In the genomic region with DNA sequence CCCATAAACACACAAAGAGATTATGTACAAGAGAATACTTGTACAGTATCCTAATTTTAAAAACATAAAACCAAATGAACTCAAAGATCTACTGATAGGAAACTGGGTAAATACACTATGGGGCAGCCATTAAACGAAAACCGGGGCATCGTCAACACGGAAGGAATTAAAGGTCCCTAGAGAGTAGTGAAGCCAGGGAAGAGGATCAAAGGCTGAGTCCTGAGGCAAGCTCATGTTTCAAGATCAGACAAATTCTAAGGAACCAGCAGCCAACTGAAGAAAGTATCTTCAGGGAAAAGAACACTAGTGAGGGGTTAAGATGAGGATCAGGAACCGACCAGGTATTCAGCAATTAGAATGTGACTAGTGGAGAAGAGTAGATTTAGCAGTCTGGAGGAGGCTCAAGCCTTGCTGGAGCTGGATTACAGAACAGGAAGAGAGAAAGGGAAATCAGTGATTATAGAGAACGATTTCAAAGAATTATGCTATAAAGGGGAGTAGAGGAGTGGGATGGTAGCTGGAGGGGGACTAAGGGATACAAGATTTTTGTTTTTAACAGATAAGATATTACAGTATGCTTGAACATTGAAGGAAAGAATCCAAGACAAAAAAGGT, we compare ENCODE assay signal across 11 cellular contexts. TPM values are rescaled to one million over a fixed set of nuclear protein-coding genes. Genes with fewer than 3 reads are reported as not detected.
DNase-seq lines count a peak whose midpoint lies in the region; ATAC-seq and TF ChIP-seq lines count a peak whose summit lies in the region.
"Had no signal": no experiment of that assay in that cellular context is flagged by ENCODE, and none has a peak within 500 bp of the region (broad histone marks: within the 10 kb centered on the region; RNA-seq: fewer than 3 reads in every experiment).

No MANE protein-coding gene starts in this region.

- POLR2A ChIA-PET in activated CD4-positive, alpha-beta T cell treated with anti-CD3 and anti-CD28 coated beads for 36 hours (lab: Charles Lee): interaction anchor here (1.1 kb wide), 1 partner anchor 291 kb away, joined by 3 read pairs; no protein-coding TSS in a partner anchor

- ATAC-seq in activated CD4-positive, alpha-beta T cell treated with anti-CD3 and anti-CD28 coated beads for 36 hours: no peak
- no peak for ATAC-seq in HG03520 (IDR thresholded peaks at IDR 0.05; ENCODE audit: unreplicated experiment)
- no peak for ATAC-seq in GM21619 (IDR thresholded peaks at IDR 0.05; ENCODE audit: unreplicated experiment)

- peak overlapping the region; percentile 11 for H3K27ac Mint-ChIP-seq in activated CD4-positive, alpha-beta T cell treated with anti-CD3 and anti-CD28 coated beads for 36 hours
- peak overlapping the region; percentile 91 for H3K27ac Mint-ChIP-seq in glutamatergic neuron (ENCODE audit: unreplicated experiment)

- no peaks in the 10 kb centered on the region for H3K9me3 Mint-ChIP-seq in activated CD4-positive, alpha-beta T cell treated with anti-CD3 and anti-CD28 coated beads for 36 hours (ENCODE audit: low read depth)
- H3K9me3 Mint-ChIP-seq in glutamatergic neuron (ENCODE audit: unreplicated experiment): no peaks in the 10 kb centered on the region

- CTCF ChIA-PET in activated CD4-positive, alpha-beta T cell treated with anti-CD3 and anti-CD28 coated beads for 36 hours (lab: Charles Lee): interaction anchor here (0.7 to 2.1 kb wide), 2 partner anchors 11 to 361 kb away, joined by 3 to 4 read pairs; no protein-coding TSS in a partner anchor

- peaks cover 34% of the 10 kb centered on the region for H3K4me1 Mint-ChIP-seq in activated CD4-positive, alpha-beta T cell treated with anti-CD3 and anti-CD28 coated beads for 36 hours
- H3K4me1 Mint-ChIP-seq in glutamatergic neuron (ENCODE audit: low read depth, unreplicated experiment): peaks cover 21% of the 10 kb centered on the region

- no peak for DNase-seq in activated CD4-positive, alpha-beta T cell treated with anti-CD3 and anti-CD28 coated beads for 36 hours
- no peak for DNase-seq in activated CD4-positive, alpha-beta T cell treated with anti-CD3 and anti-CD28 coated beads for 4 hours
- DNase-seq in NCI-H526 treated with DMSO at 0.1 percent for 48 hours (lab: John Stamatoyannopoulos, UW) (peak; percentile 69), glutamatergic neuron (no peak), skeletal muscle cell (ENCODE audit: low read depth) (peak; percentile 4), GM13976 (ENCODE audit: low spot score) (no peak)
- DNase-seq: activated CD8-positive, alpha-beta memory T cell treated with anti-CD3 and anti-CD28 coated beads for 24 hours; esophagus squamous epithelium; kidney glomerular epithelial cell had no signal

- TF ChIP-seq CTCF in glutamatergic neuron (IDR thresholded peaks at IDR 0.05; ENCODE audit: partially characterized antibody, unreplicated experiment) (no peak), GM13976 (IDR thresholded peaks at IDR 0.05; ENCODE audit: borderline replicate concordance, control extremely low read depth, extremely low read depth, insufficient read depth, missing control alignments) (no peak)

- H3K36me3 Mint-ChIP-seq in activated CD4-positive, alpha-beta T cell treated with anti-CD3 and anti-CD28 coated beads for 36 hours (ENCODE audit: low read depth): peaks cover 51% of the 10 kb centered on the region
- H3K36me3 Mint-ChIP-seq in glutamatergic neuron (ENCODE audit: unreplicated experiment): peaks cover 20% of the 10 kb centered on the region

- H3K4me3 Mint-ChIP-seq in activated CD4-positive, alpha-beta T cell treated with anti-CD3 and anti-CD28 coated beads for 36 hours: no peak overlapping the region
- H3K4me3 Mint-ChIP-seq in glutamatergic neuron (ENCODE audit: unreplicated experiment): peak overlapping the region; percentile 71

- H3K27me3 Mint-ChIP-seq in activated CD4-positive, alpha-beta T cell treated with anti-CD3 and anti-CD28 coated beads for 36 hours: no peaks in the 10 kb centered on the region
- H3K27me3 Mint-ChIP-seq in glutamatergic neuron (ENCODE audit: unreplicated experiment): no peaks in the 10 kb centered on the region

- no peak overlapping the region for H3K4me3 ChIP-seq in skeletal muscle cell (ENCODE audit: low read depth, low read length)
- H3K4me3 ChIP-seq: esophagus squamous epithelium had no signal

- intact Hi-C loops in activated CD4-positive, alpha-beta T cell treated with anti-CD3 and anti-CD28 coated beads for 36 hours (cut with DNase I, micrococcal nuclease): no loop called here

- in situ Hi-C loops in GM13976 (cut with MboI; ENCODE audit: low sequenced_read_pairs, unreplicated experiment): no loop called here

RNA-seq across cellular contexts. Expression of gene SEL1L, which starts 23.7 kb away (rescaled TPM):
- total RNA-seq in activated CD4-positive, alpha-beta T cell treated with anti-CD3 and anti-CD28 coated beads for 36 hours: 10 to 100 TPM; 39.0 to 57.4 TPM
- 43.1 TPM for total RNA-seq in glutamatergic neuron (ENCODE audit: unreplicated experiment)

Comparison
In these comparisons a context has a peak if more than half of its experiments do, and no peak if none do; other contexts are left out.
1. DNase-seq: peak in NCI-H526 treated with DMSO at 0.1 percent for 48 hours (single experiment) and skeletal muscle cell (single experiment); none in activated CD4-positive, alpha-beta T cell treated with anti-CD3 and anti-CD28 coated beads for 36 hours (single experiment), activated CD4-positive, alpha-beta T cell treated with anti-CD3 and anti-CD28 coated beads for 4 hours (0 of 2), glutamatergic neuron (single experiment) and GM13976 (single experiment).